In genomic region chr1:38064232-38064903, GRCh38 we compare ENCODE assay signal across 15 cellular contexts. TPM values are rescaled to one million over a fixed set of nuclear protein-coding genes. Genes with fewer than 3 reads are reported as not detected.
DNase-seq lines count a peak whose midpoint lies in the region; ATAC-seq and TF ChIP-seq lines count a peak whose summit lies in the region.
"Had no signal": no experiment of that assay in that cellular context is flagged by ENCODE, and none has a peak within 500 bp of the region (broad histone marks: within the 10 kb centered on the region; RNA-seq: fewer than 3 reads in every experiment).

No MANE protein-coding gene starts in this region.

- TF ChIP-seq CTCF in GM23338 (conservative IDR thresholded peaks at IDR 0.05; ENCODE audit: low read depth in 2 of 2) (no peak), RWPE1 (conservative IDR thresholded peaks at IDR 0.05; ENCODE audit: low read depth) (no peak), fibroblast of mammary gland (conservative IDR thresholded peaks at IDR 0.05; ENCODE audit: control insufficient read depth, insufficient read depth, low read depth, low read length) (no peak)

- peak overlapping the region; percentile 47; the same call in 1 of the 2 replicates for H3K27ac Mint-ChIP-seq in GM23338
- no peak overlapping the region for H3K27ac Mint-ChIP-seq in activated naive CD4-positive, alpha-beta T cell treated with anti-CD3 and anti-CD28 coated beads, Interleukin-2, amount 50 U/mL, for 72 hours
- H3K27ac Mint-ChIP-seq: type B pancreatic cell had no signal

- no peak overlapping the region; the same call in 2 of the 3 replicates for H3K4me3 Mint-ChIP-seq in GM23338
- H3K4me3 Mint-ChIP-seq: type B pancreatic cell had no signal

- H3K4me3 ChIP-seq in GM23338, result no peak overlapping the region
- no peak overlapping the region for H3K4me3 ChIP-seq in fibroblast of mammary gland (ENCODE audit: control insufficient read depth, low read depth, low read length)
- H3K4me3 ChIP-seq: left lung had no signal

- no peaks in the 10 kb centered on the region for H3K79me2 ChIP-seq in GM23338 (replicated peaks; ENCODE audit: insufficient read depth)

- peak; percentile 64 for ATAC-seq in GM23338
- ATAC-seq in GM18909 (IDR thresholded peaks at IDR 0.05; ENCODE audit: poor library complexity, unreplicated experiment), result no peak
- ATAC-seq in HG03108 (IDR thresholded peaks at IDR 0.05; ENCODE audit: unreplicated experiment), result no peak
- no peak for ATAC-seq in activated naive CD4-positive, alpha-beta T cell treated with anti-CD3 and anti-CD28 coated beads, Interleukin-2, amount 50 U/mL, for 72 hours
- ATAC-seq: left lung had no signal

- no peak overlapping the region for H2AFZ ChIP-seq in GM23338

- H3K27me3 Mint-ChIP-seq in GM23338 (ENCODE audit: insufficient read depth, low read depth, poor library complexity), result peaks cover 12% of the 10 kb centered on the region

- CTCF ChIA-PET in RWPE1 (lab: Yijun Ruan, JAX), result interaction anchor here (0.6 kb wide), 2 partner anchors 65 to 130 kb away, joined by 3 read pairs; no protein-coding TSS in a partner anchor

- DNase-seq in GM23338 (ENCODE audit: low spot score), result peak; percentile 37
- peak; percentile 73 for DNase-seq in RWPE1 (ENCODE audit: low spot score)
- peak; percentile 82 for DNase-seq in fibroblast of mammary gland (ENCODE audit: low read depth)
- DNase-seq in non-pigmented ciliary epithelial cell (ENCODE audit: low read depth), result peak; percentile 69
- DNase-seq in DMS 273 treated with DMSO at 0.1 percent for 48 hours (lab: John Stamatoyannopoulos, UW), result no peak
- no peak for DNase-seq in activated naive CD4-positive, alpha-beta T cell treated with anti-CD3 and anti-CD28 coated beads, Interleukin-2, amount 50 U/mL, for 72 hours (ENCODE audit: low spot score in 2 of 2)
- DNase-seq: activated naive CD4-positive, alpha-beta T cell treated with Interleukin-2 at 50 U/mL for 16 hours; Caco-2; effector CD8-positive, alpha-beta T cell; left lung; NCI-H2029 had no signal

- H4K20me1 ChIP-seq in GM23338 (replicated peaks; ENCODE audit: insufficient read depth), result no peaks in the 10 kb centered on the region

- H3K9me3 Mint-ChIP-seq in GM23338, result peaks cover 4% of the 10 kb centered on the region; the same call in 1 of the 3 replicates
- no peaks in the 10 kb centered on the region for H3K9me3 Mint-ChIP-seq in activated naive CD4-positive, alpha-beta T cell treated with anti-CD3 and anti-CD28 coated beads, Interleukin-2, amount 50 U/mL, for 72 hours
- H3K9me3 Mint-ChIP-seq: type B pancreatic cell had no signal

- H3K36me3 ChIP-seq in GM23338 (ENCODE audit: insufficient read depth), result no peaks in the 10 kb centered on the region
- H3K36me3 ChIP-seq: left lung had no signal

- peaks cover 45% of the 10 kb centered on the region for H3K4me1 Mint-ChIP-seq in GM23338

- POLR2A ChIA-PET in RWPE1 (lab: Yijun Ruan, JAX; ENCODE audit: low non-redundant PET), result no interaction called here

- peaks cover 4% of the 10 kb centered on the region; the same call in 1 of the 3 replicates for H3K36me3 Mint-ChIP-seq in GM23338 (ENCODE audit: low read depth)
- H3K36me3 Mint-ChIP-seq in activated naive CD4-positive, alpha-beta T cell treated with anti-CD3 and anti-CD28 coated beads, Interleukin-2, amount 50 U/mL, for 72 hours, result no peaks in the 10 kb centered on the region
- H3K36me3 Mint-ChIP-seq: type B pancreatic cell had no signal

- 0 out of 2 replicates have a peak overlapping the region, but pooled peaks have one; percentile 26 for H3K4me2 ChIP-seq in GM23338

- H3F3A ChIP-seq in GM23338 (replicated peaks; ENCODE audit: low read depth), result no peaks in the 10 kb centered on the region

- H3K27ac ChIP-seq in GM23338 (ENCODE audit: low read depth) (no peak overlapping the region), RWPE1 (no peak overlapping the region)
- H3K27ac ChIP-seq: left lung had no signal

- no peaks in the 10 kb centered on the region for H3K9me2 ChIP-seq in GM23338 (ENCODE audit: insufficient read depth)

- H3K4me1 ChIP-seq in GM23338 (ENCODE audit: insufficient read depth), result peaks cover 10% of the 10 kb centered on the region
- H3K4me1 ChIP-seq: Caco-2, left lung had no signal

- H3K27me3 ChIP-seq in GM23338 (ENCODE audit: insufficient read depth), result no peaks in the 10 kb centered on the region

TF ChIP-seq in GM23338, 12 proteins besides CTCF, POLR2A, EP300 and RAD21 (continues in another document):
- TF ChIP-seq JUNB (IDR thresholded peaks at IDR 0.05; ENCODE audit: unreplicated experiment), result no peak
- TF ChIP-seq, protein P1, sequence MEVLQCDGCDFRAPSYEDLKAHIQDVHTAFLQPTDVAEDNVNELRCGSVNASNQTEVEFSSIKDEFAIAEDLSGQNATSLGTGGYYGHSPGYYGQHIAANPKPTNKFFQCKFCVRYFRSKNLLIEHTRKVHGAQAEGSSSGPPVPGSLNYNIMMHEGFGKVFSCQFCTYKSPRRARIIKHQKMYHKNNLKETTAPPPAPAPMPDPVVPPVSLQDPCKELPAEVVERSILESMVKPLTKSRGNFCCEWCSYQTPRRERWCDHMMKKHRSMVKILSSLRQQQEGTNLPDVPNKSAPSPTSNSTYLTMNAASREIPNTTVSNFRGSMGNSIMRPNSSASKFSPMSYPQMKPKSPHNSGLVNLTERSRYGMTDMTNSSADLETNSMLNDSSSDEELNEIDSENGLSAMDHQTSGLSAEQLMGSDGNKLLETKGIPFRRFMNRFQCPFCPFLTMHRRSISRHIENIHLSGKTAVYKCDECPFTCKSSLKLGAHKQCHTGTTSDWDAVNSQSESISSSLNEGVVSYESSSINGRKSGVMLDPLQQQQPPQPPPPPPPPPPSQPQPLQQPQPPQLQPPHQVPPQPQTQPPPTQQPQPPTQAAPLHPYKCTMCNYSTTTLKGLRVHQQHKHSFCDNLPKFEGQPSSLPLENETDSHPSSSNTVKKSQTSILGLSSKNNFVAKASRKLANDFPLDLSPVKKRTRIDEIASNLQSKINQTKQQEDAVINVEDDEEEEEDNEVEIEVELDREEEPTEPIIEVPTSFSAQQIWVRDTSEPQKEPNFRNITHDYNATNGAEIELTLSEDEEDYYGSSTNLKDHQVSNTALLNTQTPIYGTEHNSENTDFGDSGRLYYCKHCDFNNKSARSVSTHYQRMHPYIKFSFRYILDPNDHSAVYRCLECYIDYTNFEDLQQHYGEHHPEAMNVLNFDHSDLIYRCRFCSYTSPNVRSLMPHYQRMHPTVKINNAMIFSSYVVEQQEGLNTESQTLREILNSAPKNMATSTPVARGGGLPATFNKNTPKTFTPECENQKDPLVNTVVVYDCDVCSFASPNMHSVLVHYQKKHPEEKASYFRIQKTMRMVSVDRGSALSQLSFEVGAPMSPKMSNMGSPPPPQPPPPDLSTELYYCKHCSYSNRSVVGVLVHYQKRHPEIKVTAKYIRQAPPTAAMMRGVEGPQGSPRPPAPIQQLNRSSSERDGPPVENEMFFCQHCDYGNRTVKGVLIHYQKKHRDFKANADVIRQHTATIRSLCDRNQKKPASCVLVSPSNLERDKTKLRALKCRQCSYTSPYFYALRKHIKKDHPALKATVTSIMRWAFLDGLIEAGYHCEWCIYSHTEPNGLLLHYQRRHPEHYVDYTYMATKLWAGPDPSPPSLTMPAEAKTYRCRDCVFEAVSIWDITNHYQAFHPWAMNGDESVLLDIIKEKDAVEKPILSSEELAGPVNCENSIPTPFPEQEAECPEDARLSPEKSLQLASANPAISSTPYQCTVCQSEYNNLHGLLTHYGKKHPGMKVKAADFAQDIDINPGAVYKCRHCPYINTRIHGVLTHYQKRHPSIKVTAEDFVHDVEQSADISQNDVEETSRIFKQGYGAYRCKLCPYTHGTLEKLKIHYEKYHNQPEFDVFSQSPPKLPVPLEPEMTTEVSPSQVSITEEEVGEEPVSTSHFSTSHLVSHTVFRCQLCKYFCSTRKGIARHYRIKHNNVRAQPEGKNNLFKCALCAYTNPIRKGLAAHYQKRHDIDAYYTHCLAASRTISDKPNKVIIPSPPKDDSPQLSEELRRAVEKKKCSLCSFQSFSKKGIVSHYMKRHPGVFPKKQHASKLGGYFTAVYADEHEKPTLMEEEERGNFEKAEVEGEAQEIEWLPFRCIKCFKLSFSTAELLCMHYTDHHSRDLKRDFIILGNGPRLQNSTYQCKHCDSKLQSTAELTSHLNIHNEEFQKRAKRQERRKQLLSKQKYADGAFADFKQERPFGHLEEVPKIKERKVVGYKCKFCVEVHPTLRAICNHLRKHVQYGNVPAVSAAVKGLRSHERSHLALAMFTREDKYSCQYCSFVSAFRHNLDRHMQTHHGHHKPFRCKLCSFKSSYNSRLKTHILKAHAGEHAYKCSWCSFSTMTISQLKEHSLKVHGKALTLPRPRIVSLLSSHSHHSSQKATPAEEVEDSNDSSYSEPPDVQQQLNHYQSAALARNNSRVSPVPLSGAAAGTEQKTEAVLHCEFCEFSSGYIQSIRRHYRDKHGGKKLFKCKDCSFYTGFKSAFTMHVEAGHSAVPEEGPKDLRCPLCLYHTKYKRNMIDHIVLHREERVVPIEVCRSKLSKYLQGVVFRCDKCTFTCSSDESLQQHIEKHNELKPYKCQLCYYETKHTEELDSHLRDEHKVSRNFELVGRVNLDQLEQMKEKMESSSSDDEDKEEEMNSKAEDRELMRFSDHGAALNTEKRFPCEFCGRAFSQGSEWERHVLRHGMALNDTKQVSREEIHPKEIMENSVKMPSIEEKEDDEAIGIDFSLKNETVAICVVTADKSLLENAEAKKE (CRISPR knock-in tag; IDR thresholded peaks at IDR 0.05), result no peak
- no peak for TF ChIP-seq ZNF331 (CRISPR knock-in tag; IDR thresholded peaks at IDR 0.05; ENCODE audit: low read depth)
- no peak for TF ChIP-seq EZH2phosphoT487 (IDR thresholded peaks at IDR 0.05; ENCODE audit: unreplicated experiment)

RNA-seq across cellular contexts. Expression of gene POU3F1, which starts 17.8 kb away (rescaled TPM):
- total RNA-seq in GM23338 (2014; rRNA removed; shearing (Covaris generic)), result 8.6 and 11.5 TPM in 2 replicates
- 3.6 and 6.0 TPM in 2 replicates for polyA plus RNA-seq in GM23338 (2016; fragmentation: Nextera tagmentation; extraction: Ambion mirVana)
- total RNA-seq in activated naive CD4-positive, alpha-beta T cell treated with anti-CD3 and anti-CD28 coated beads, Interleukin-2, amount 50 U/mL, for 72 hours, result not detected
- total RNA-seq: Caco-2, left lung, pulmonary artery endothelial cell had no signal

RNA-seq across cellular contexts. Expression of gene UTP11, which starts 51.8 kb away (rescaled TPM):
- total RNA-seq in GM23338 (2014; rRNA removed; shearing (Covaris generic)), result 61.3 and 67.8 TPM in 2 replicates
- 82.3 and 105 TPM in 2 replicates for polyA plus RNA-seq in GM23338 (2016; fragmentation: Nextera tagmentation; extraction: Ambion mirVana)
- total RNA-seq in activated naive CD4-positive, alpha-beta T cell treated with anti-CD3 and anti-CD28 coated beads, Interleukin-2, amount 50 U/mL, for 72 hours, result 10 to 100 TPM; 55.7 to 92.2 TPM

RNA-seq across cellular contexts. Expression of gene FHL3, which starts 59.1 kb away (rescaled TPM):
- total RNA-seq in GM23338 (2014; rRNA removed; shearing (Covaris generic)), result 39.5 and 49.0 TPM in 2 replicates
- polyA plus RNA-seq in GM23338 (2016; fragmentation: Nextera tagmentation; extraction: Ambion mirVana), result 28.3 and 29.3 TPM in 2 replicates
- total RNA-seq in activated naive CD4-positive, alpha-beta T cell treated with anti-CD3 and anti-CD28 coated beads, Interleukin-2, amount 50 U/mL, for 72 hours, result 10 to 100 TPM; 17.9 to 39.0 TPM

Comparison
In these comparisons a context has a peak if more than half of its experiments do, and no peak if none do; other contexts are left out.
1. DNase-seq: peak in GM23338 (single experiment), RWPE1 (single experiment), fibroblast of mammary gland (single experiment) and non-pigmented ciliary epithelial cell (single experiment); none in DMS 273 treated with DMSO at 0.1 percent for 48 hours (single experiment) and activated naive CD4-positive, alpha-beta T cell treated with anti-CD3 and anti-CD28 coated beads, Interleukin-2, amount 50 U/mL, for 72 hours (0 of 2).